ENCODE assay signal across 1 cellular context in the genomic region with DNA sequence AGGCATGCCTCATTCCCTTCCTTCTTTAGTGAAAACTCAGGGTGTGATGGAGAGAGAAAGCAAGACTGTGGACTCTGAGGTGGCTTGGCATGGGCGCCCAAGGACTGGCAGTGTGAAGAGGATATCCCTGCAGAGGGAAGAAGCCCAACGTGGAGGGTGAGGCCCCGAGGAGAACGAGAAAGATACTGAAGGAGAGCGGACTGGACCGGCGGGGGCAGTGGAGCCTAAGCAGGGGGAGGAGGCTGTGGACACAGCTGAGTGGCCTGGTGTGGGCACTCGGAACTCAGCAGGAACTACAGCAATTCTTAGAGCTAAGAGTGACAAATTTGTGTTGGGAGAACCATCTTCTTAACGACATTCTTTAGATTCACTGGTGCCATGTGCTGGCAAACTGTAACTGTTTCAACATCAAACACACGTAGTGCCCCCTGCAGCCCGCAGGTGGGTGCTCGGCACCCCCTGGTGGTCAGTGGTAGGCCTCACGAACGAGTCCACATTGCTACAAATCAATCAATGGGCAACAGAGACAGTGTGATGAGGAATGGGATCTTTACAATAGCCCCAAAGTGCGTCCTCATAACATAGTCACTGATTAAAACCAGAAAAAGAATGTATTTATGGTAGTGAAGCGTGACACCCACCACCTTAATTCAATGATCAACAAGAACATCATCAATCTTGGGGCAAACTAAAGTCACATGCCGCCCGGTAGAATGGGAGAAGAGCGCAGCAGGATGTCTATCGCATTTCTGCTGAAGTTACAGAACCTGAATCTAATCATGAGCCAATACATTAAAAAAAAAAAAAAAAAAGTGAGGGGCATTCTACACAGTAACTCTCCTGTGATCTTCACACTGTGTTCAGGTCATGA.
TF ChIP-seq lines count a peak whose summit lies in the region.

No MANE protein-coding gene starts in this region.

TF ChIP-seq in K562, 482 proteins besides CTCF, POLR2A, EP300 and RAD21 (continued from another document):
- TF ChIP-seq, protein P1, sequence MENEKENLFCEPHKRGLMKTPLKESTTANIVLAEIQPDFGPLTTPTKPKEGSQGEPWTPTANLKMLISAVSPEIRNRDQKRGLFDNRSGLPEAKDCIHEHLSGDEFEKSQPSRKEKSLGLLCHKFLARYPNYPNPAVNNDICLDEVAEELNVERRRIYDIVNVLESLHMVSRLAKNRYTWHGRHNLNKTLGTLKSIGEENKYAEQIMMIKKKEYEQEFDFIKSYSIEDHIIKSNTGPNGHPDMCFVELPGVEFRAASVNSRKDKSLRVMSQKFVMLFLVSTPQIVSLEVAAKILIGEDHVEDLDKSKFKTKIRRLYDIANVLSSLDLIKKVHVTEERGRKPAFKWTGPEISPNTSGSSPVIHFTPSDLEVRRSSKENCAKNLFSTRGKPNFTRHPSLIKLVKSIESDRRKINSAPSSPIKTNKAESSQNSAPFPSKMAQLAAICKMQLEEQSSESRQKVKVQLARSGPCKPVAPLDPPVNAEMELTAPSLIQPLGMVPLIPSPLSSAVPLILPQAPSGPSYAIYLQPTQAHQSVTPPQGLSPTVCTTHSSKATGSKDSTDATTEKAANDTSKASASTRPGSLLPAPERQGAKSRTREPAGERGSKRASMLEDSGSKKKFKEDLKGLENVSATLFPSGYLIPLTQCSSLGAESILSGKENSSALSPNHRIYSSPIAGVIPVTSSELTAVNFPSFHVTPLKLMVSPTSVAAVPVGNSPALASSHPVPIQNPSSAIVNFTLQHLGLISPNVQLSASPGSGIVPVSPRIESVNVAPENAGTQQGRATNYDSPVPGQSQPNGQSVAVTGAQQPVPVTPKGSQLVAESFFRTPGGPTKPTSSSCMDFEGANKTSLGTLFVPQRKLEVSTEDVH (IDR thresholded peaks at IDR 0.05; ENCODE audit: low read depth, partially characterized antibody), result no peak
- TF ChIP-seq KAT8 (IDR thresholded peaks at IDR 0.05; ENCODE audit: low read depth), result no peak
- TF ChIP-seq ZNF12 (CRISPR knock-in tag; IDR thresholded peaks at IDR 0.05), result no peak
- TF ChIP-seq ZNF197 (CRISPR knock-in tag; IDR thresholded peaks at IDR 0.05; ENCODE audit: low read depth), result no peak
- no peak for TF ChIP-seq ZNF764 (CRISPR knock-in tag; IDR thresholded peaks at IDR 0.05; ENCODE audit: low read depth)
- no peak for TF ChIP-seq SUPT5H (IDR thresholded peaks at IDR 0.05)
- no peak for TF ChIP-seq POLR2AphosphoS2 (IDR thresholded peaks at IDR 0.05; ENCODE audit: low read length)
- no peak for TF ChIP-seq BRD9 (IDR thresholded peaks at IDR 0.05; ENCODE audit: low read depth, partially characterized antibody)
- TF ChIP-seq, protein P2, sequence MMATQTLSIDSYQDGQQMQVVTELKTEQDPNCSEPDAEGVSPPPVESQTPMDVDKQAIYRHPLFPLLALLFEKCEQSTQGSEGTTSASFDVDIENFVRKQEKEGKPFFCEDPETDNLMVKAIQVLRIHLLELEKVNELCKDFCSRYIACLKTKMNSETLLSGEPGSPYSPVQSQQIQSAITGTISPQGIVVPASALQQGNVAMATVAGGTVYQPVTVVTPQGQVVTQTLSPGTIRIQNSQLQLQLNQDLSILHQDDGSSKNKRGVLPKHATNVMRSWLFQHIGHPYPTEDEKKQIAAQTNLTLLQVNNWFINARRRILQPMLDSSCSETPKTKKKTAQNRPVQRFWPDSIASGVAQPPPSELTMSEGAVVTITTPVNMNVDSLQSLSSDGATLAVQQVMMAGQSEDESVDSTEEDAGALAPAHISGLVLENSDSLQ (IDR thresholded peaks at IDR 0.05), result 0 out of 2 replicates have a peak, but pooled peaks have one; percentile 30
- TF ChIP-seq TEAD1 (CRISPR knock-in tag; IDR thresholded peaks at IDR 0.05), result no peak
- TF ChIP-seq CEBPB (tag; IDR thresholded peaks at IDR 0.05), result peak; percentile 52
- TF ChIP-seq, protein P3, sequence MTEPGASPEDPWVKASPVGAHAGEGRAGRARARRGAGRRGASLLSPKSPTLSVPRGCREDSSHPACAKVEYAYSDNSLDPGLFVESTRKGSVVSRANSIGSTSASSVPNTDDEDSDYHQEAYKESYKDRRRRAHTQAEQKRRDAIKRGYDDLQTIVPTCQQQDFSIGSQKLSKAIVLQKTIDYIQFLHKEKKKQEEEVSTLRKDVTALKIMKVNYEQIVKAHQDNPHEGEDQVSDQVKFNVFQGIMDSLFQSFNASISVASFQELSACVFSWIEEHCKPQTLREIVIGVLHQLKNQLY (CRISPR knock-in tag; conservative IDR thresholded peaks at IDR 0.05), result no peak
- TF ChIP-seq, protein P4, sequence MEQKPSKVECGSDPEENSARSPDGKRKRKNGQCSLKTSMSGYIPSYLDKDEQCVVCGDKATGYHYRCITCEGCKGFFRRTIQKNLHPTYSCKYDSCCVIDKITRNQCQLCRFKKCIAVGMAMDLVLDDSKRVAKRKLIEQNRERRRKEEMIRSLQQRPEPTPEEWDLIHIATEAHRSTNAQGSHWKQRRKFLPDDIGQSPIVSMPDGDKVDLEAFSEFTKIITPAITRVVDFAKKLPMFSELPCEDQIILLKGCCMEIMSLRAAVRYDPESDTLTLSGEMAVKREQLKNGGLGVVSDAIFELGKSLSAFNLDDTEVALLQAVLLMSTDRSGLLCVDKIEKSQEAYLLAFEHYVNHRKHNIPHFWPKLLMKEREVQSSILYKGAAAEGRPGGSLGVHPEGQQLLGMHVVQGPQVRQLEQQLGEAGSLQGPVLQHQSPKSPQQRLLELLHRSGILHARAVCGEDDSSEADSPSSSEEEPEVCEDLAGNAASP (IDR thresholded peaks at IDR 0.05), result no peak
- no peak for TF ChIP-seq TRIM28 (IDR thresholded peaks at IDR 0.05)
- no peak for TF ChIP-seq ZNF347 (CRISPR knock-in tag; IDR thresholded peaks at IDR 0.05; ENCODE audit: low read depth)
- TF ChIP-seq ZC3H8 (IDR thresholded peaks at IDR 0.05), result no peak
- no peak for TF ChIP-seq PHF8 (IDR thresholded peaks at IDR 0.05; ENCODE audit: borderline replicate concordance, low read length)
- TF ChIP-seq MBD2 (IDR thresholded peaks at IDR 0.05; ENCODE audit: borderline replicate concordance, low read depth), result no peak
- TF ChIP-seq ZNF507 (tag; conservative IDR thresholded peaks at IDR 0.05), result no peak
- TF ChIP-seq, protein P5, sequence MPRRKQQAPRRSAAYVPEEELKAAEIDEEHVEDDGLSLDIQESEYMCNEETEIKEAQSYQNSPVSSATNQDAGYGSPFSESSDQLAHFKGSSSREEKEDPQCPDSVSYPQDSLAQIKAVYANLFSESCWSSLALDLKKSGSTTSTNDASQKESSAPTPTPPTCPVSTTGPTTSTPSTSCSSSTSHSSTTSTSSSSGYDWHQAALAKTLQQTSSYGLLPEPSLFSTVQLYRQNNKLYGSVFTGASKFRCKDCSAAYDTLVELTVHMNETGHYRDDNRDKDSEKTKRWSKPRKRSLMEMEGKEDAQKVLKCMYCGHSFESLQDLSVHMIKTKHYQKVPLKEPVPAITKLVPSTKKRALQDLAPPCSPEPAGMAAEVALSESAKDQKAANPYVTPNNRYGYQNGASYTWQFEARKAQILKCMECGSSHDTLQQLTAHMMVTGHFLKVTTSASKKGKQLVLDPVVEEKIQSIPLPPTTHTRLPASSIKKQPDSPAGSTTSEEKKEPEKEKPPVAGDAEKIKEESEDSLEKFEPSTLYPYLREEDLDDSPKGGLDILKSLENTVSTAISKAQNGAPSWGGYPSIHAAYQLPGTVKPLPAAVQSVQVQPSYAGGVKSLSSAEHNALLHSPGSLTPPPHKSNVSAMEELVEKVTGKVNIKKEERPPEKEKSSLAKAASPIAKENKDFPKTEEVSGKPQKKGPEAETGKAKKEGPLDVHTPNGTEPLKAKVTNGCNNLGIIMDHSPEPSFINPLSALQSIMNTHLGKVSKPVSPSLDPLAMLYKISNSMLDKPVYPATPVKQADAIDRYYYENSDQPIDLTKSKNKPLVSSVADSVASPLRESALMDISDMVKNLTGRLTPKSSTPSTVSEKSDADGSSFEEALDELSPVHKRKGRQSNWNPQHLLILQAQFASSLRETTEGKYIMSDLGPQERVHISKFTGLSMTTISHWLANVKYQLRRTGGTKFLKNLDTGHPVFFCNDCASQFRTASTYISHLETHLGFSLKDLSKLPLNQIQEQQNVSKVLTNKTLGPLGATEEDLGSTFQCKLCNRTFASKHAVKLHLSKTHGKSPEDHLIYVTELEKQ (CRISPR knock-in tag; IDR thresholded peaks at IDR 0.05), result no peak
- no peak for TF ChIP-seq HMG20B (CRISPR knock-in tag; IDR thresholded peaks at IDR 0.05)
- TF ChIP-seq, protein P6, sequence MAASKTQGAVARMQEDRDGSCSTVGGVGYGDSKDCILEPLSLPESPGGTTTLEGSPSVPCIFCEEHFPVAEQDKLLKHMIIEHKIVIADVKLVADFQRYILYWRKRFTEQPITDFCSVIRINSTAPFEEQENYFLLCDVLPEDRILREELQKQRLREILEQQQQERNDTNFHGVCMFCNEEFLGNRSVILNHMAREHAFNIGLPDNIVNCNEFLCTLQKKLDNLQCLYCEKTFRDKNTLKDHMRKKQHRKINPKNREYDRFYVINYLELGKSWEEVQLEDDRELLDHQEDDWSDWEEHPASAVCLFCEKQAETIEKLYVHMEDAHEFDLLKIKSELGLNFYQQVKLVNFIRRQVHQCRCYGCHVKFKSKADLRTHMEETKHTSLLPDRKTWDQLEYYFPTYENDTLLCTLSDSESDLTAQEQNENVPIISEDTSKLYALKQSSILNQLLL (CRISPR knock-in tag; IDR thresholded peaks at IDR 0.05; ENCODE audit: borderline replicate concordance), result no peak
- no peak for TF ChIP-seq TSC22D4 (tag; IDR thresholded peaks at IDR 0.05)
- TF ChIP-seq ZNF174 (CRISPR knock-in tag; IDR thresholded peaks at IDR 0.05), result no peak
- TF ChIP-seq PTTG1 (tag; IDR thresholded peaks at IDR 0.05; ENCODE audit: low read depth), result no peak
- TF ChIP-seq STAG1 (CRISPR knock-in tag; IDR thresholded peaks at IDR 0.05; ENCODE audit: borderline replicate concordance), result peak; percentile 19; the same call in 1 of the 2 replicates
- no peak for TF ChIP-seq FOXJ3 (CRISPR knock-in tag; IDR thresholded peaks at IDR 0.05)
- TF ChIP-seq, protein P7, sequence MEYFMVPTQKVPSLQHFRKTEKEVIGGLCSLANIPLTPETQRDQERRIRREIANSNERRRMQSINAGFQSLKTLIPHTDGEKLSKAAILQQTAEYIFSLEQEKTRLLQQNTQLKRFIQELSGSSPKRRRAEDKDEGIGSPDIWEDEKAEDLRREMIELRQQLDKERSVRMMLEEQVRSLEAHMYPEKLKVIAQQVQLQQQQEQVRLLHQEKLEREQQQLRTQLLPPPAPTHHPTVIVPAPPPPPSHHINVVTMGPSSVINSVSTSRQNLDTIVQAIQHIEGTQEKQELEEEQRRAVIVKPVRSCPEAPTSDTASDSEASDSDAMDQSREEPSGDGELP (CRISPR knock-in tag; IDR thresholded peaks at IDR 0.05; ENCODE audit: borderline replicate concordance), result no peak
- TF ChIP-seq ILK (tag; IDR thresholded peaks at IDR 0.05; ENCODE audit: borderline replicate concordance, low read depth), result no peak
- no peak for TF ChIP-seq FOS (IDR thresholded peaks at IDR 0.05; ENCODE audit: extremely low read depth, insufficient read length)
- TF ChIP-seq JUND (IDR thresholded peaks at IDR 0.05; ENCODE audit: borderline replicate concordance, low read depth, low read length), result no peak
- TF ChIP-seq JUND (tag; IDR thresholded peaks at IDR 0.05; ENCODE audit: borderline replicate concordance, low read depth, low read length), result no peak
- no peak for TF ChIP-seq BRCA1 (IDR thresholded peaks at IDR 0.05)
- no peak for TF ChIP-seq BRCA1 (CRISPR knock-in tag; IDR thresholded peaks at IDR 0.05)
- no peak for TF ChIP-seq RBM25 (IDR thresholded peaks at IDR 0.05; ENCODE audit: low read depth, low read length, severe bottlenecking)
- TF ChIP-seq PTRF (tag; IDR thresholded peaks at IDR 0.05), result no peak
- TF ChIP-seq ZFP1 (CRISPR knock-in tag; IDR thresholded peaks at IDR 0.05), result no peak
- TF ChIP-seq NCOA1 (IDR thresholded peaks at IDR 0.05; ENCODE audit: low read depth), result no peak
- TF ChIP-seq SMC3 (conservative IDR thresholded peaks at IDR 0.05; ENCODE audit: insufficient read depth, low read depth, low read length), result peak; percentile 88
- TF ChIP-seq NFATC3 (IDR thresholded peaks at IDR 0.05), result no peak
- TF ChIP-seq, protein P8, sequence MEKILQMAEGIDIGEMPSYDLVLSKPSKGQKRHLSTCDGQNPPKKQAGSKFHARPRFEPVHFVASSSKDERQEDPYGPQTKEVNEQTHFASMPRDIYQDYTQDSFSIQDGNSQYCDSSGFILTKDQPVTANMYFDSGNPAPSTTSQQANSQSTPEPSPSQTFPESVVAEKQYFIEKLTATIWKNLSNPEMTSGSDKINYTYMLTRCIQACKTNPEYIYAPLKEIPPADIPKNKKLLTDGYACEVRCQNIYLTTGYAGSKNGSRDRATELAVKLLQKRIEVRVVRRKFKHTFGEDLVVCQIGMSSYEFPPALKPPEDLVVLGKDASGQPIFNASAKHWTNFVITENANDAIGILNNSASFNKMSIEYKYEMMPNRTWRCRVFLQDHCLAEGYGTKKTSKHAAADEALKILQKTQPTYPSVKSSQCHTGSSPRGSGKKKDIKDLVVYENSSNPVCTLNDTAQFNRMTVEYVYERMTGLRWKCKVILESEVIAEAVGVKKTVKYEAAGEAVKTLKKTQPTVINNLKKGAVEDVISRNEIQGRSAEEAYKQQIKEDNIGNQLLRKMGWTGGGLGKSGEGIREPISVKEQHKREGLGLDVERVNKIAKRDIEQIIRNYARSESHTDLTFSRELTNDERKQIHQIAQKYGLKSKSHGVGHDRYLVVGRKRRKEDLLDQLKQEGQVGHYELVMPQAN (IDR thresholded peaks at IDR 0.05; ENCODE audit: borderline replicate concordance), result no peak
- TF ChIP-seq STAT5A (IDR thresholded peaks at IDR 0.05; ENCODE audit: borderline replicate concordance, low read length), result no peak
- TF ChIP-seq NCOA2 (IDR thresholded peaks at IDR 0.05; ENCODE audit: partially characterized antibody in 2 of 2), result no peak
- no peak for TF ChIP-seq NFXL1 (CRISPR knock-in tag; IDR thresholded peaks at IDR 0.05)
- TF ChIP-seq, protein P9, sequence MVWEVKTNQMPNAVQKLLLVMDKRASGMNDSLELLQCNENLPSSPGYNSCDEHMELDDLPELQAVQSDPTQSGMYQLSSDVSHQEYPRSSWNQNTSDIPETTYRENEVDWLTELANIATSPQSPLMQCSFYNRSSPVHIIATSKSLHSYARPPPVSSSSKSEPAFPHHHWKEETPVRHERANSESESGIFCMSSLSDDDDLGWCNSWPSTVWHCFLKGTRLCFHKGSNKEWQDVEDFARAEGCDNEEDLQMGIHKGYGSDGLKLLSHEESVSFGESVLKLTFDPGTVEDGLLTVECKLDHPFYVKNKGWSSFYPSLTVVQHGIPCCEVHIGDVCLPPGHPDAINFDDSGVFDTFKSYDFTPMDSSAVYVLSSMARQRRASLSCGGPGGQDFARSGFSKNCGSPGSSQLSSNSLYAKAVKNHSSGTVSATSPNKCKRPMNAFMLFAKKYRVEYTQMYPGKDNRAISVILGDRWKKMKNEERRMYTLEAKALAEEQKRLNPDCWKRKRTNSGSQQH (CRISPR knock-in tag; IDR thresholded peaks at IDR 0.05), result no peak
- no peak for TF ChIP-seq TGIF2 (CRISPR knock-in tag; IDR thresholded peaks at IDR 0.05)
TF ChIP-seq in K562: peak in this region for 8.
